Comparison of ENCODE assay signal across 1 cellular context in the genomic region with DNA sequence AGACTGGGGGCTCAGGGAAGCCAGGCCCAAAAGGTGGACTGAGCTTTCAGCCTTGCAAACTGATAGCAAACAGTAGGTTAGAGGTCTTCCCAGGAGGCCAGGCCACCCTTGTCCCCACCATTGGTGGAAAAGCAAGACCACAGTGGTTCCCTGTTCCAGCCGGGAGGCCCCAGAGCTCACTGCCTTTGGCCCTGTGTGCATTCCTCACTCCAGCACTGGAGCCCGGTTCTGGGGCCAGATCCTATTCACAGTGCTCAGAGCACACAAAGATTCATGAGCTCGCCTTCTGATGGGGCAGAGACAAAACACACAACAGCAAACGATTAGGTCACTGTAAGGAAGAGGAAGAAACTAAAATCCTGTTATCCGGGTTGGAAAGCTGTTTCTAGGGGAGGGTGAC.
TF ChIP-seq lines count a peak whose summit lies in the region.

No MANE protein-coding gene starts in this region.

TF ChIP-seq in GM23338, 12 proteins besides CTCF, POLR2A, EP300 and RAD21 (continued from another document):
- TF ChIP-seq CREB1 (CRISPR knock-in tag; IDR thresholded peaks at IDR 0.05; ENCODE audit: low read depth) (no peak), ZNF114 (CRISPR knock-in tag; IDR thresholded peaks at IDR 0.05) (no peak), EZH2 (IDR thresholded peaks at IDR 0.05; ENCODE audit: low read depth, unreplicated experiment) (no peak), POLR2AphosphoS5 (IDR thresholded peaks at IDR 0.05; ENCODE audit: low read depth) (no peak), STAT1 (IDR thresholded peaks at IDR 0.05; ENCODE audit: unreplicated experiment) (no peak), NANOG (IDR thresholded peaks at IDR 0.05; ENCODE audit: borderline replicate concordance) (no peak), ZNF331 (CRISPR knock-in tag; IDR thresholded peaks at IDR 0.05; ENCODE audit: low read depth) (no peak), JUNB (IDR thresholded peaks at IDR 0.05; ENCODE audit: unreplicated experiment) (no peak)
- TF ChIP-seq, protein P1, sequence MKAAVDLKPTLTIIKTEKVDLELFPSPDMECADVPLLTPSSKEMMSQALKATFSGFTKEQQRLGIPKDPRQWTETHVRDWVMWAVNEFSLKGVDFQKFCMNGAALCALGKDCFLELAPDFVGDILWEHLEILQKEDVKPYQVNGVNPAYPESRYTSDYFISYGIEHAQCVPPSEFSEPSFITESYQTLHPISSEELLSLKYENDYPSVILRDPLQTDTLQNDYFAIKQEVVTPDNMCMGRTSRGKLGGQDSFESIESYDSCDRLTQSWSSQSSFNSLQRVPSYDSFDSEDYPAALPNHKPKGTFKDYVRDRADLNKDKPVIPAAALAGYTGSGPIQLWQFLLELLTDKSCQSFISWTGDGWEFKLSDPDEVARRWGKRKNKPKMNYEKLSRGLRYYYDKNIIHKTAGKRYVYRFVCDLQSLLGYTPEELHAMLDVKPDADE (IDR thresholded peaks at IDR 0.05): no peak
- TF ChIP-seq, protein P2, sequence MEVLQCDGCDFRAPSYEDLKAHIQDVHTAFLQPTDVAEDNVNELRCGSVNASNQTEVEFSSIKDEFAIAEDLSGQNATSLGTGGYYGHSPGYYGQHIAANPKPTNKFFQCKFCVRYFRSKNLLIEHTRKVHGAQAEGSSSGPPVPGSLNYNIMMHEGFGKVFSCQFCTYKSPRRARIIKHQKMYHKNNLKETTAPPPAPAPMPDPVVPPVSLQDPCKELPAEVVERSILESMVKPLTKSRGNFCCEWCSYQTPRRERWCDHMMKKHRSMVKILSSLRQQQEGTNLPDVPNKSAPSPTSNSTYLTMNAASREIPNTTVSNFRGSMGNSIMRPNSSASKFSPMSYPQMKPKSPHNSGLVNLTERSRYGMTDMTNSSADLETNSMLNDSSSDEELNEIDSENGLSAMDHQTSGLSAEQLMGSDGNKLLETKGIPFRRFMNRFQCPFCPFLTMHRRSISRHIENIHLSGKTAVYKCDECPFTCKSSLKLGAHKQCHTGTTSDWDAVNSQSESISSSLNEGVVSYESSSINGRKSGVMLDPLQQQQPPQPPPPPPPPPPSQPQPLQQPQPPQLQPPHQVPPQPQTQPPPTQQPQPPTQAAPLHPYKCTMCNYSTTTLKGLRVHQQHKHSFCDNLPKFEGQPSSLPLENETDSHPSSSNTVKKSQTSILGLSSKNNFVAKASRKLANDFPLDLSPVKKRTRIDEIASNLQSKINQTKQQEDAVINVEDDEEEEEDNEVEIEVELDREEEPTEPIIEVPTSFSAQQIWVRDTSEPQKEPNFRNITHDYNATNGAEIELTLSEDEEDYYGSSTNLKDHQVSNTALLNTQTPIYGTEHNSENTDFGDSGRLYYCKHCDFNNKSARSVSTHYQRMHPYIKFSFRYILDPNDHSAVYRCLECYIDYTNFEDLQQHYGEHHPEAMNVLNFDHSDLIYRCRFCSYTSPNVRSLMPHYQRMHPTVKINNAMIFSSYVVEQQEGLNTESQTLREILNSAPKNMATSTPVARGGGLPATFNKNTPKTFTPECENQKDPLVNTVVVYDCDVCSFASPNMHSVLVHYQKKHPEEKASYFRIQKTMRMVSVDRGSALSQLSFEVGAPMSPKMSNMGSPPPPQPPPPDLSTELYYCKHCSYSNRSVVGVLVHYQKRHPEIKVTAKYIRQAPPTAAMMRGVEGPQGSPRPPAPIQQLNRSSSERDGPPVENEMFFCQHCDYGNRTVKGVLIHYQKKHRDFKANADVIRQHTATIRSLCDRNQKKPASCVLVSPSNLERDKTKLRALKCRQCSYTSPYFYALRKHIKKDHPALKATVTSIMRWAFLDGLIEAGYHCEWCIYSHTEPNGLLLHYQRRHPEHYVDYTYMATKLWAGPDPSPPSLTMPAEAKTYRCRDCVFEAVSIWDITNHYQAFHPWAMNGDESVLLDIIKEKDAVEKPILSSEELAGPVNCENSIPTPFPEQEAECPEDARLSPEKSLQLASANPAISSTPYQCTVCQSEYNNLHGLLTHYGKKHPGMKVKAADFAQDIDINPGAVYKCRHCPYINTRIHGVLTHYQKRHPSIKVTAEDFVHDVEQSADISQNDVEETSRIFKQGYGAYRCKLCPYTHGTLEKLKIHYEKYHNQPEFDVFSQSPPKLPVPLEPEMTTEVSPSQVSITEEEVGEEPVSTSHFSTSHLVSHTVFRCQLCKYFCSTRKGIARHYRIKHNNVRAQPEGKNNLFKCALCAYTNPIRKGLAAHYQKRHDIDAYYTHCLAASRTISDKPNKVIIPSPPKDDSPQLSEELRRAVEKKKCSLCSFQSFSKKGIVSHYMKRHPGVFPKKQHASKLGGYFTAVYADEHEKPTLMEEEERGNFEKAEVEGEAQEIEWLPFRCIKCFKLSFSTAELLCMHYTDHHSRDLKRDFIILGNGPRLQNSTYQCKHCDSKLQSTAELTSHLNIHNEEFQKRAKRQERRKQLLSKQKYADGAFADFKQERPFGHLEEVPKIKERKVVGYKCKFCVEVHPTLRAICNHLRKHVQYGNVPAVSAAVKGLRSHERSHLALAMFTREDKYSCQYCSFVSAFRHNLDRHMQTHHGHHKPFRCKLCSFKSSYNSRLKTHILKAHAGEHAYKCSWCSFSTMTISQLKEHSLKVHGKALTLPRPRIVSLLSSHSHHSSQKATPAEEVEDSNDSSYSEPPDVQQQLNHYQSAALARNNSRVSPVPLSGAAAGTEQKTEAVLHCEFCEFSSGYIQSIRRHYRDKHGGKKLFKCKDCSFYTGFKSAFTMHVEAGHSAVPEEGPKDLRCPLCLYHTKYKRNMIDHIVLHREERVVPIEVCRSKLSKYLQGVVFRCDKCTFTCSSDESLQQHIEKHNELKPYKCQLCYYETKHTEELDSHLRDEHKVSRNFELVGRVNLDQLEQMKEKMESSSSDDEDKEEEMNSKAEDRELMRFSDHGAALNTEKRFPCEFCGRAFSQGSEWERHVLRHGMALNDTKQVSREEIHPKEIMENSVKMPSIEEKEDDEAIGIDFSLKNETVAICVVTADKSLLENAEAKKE (CRISPR knock-in tag; IDR thresholded peaks at IDR 0.05): no peak
- TF ChIP-seq, protein P3, sequence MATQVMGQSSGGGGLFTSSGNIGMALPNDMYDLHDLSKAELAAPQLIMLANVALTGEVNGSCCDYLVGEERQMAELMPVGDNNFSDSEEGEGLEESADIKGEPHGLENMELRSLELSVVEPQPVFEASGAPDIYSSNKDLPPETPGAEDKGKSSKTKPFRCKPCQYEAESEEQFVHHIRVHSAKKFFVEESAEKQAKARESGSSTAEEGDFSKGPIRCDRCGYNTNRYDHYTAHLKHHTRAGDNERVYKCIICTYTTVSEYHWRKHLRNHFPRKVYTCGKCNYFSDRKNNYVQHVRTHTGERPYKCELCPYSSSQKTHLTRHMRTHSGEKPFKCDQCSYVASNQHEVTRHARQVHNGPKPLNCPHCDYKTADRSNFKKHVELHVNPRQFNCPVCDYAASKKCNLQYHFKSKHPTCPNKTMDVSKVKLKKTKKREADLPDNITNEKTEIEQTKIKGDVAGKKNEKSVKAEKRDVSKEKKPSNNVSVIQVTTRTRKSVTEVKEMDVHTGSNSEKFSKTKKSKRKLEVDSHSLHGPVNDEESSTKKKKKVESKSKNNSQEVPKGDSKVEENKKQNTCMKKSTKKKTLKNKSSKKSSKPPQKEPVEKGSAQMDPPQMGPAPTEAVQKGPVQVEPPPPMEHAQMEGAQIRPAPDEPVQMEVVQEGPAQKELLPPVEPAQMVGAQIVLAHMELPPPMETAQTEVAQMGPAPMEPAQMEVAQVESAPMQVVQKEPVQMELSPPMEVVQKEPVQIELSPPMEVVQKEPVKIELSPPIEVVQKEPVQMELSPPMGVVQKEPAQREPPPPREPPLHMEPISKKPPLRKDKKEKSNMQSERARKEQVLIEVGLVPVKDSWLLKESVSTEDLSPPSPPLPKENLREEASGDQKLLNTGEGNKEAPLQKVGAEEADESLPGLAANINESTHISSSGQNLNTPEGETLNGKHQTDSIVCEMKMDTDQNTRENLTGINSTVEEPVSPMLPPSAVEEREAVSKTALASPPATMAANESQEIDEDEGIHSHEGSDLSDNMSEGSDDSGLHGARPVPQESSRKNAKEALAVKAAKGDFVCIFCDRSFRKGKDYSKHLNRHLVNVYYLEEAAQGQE (IDR thresholded peaks at IDR 0.05; ENCODE audit: unreplicated experiment): no peak
